In genomic region chr2:270861-271260, GRCh38 we compare ENCODE assay signal across 1 cellular context.
TF ChIP-seq lines count a peak whose summit lies in the region.

No MANE protein-coding gene starts in this region.

TF ChIP-seq in HepG2, 621 proteins besides CTCF, POLR2A, EP300 and RAD21 (continued from another document and continues in another):
- TF ChIP-seq ZNF430 (CRISPR knock-in tag; IDR thresholded peaks at IDR 0.05) (no peak), NR2F1 (CRISPR knock-in tag; IDR thresholded peaks at IDR 0.05) (peak in 1 of 2 experiments; percentile 42; a peak in 1 of 4 replicates), RFXAP (CRISPR knock-in tag; IDR thresholded peaks at IDR 0.05; ENCODE audit: borderline replicate concordance) (no peak), NFE2L2 (IDR thresholded peaks at IDR 0.05; ENCODE audit: low read length) (no peak), NPAS2 (CRISPR knock-in tag; IDR thresholded peaks at IDR 0.05; ENCODE audit: borderline replicate concordance) (no peak), NR2F6 (IDR thresholded peaks at IDR 0.05) (peak; percentile 22; the same call in 1 of the 2 replicates), NR2F6 (CRISPR knock-in tag; IDR thresholded peaks at IDR 0.05) (peak; percentile 63; the same call in 1 of the 2 replicates), ZNF362 (CRISPR knock-in tag; IDR thresholded peaks at IDR 0.05; ENCODE audit: borderline replicate concordance) (no peak), ZNF30 (CRISPR knock-in tag; IDR thresholded peaks at IDR 0.05) (no peak), SRSF1 (optimal IDR thresholded peaks at IDR 0.05; ENCODE audit: low read depth, low read length) (no peak), MIER2 (CRISPR knock-in tag; IDR thresholded peaks at IDR 0.05) (no peak), HOXA5 (CRISPR knock-in tag; IDR thresholded peaks at IDR 0.05) (no peak), POGK (CRISPR knock-in tag; conservative IDR thresholded peaks at IDR 0.05) (no peak), ARNT (IDR thresholded peaks at IDR 0.05) (no peak), ZNF747 (CRISPR knock-in tag; IDR thresholded peaks at IDR 0.05; ENCODE audit: borderline replicate concordance) (0 out of 2 replicates have a peak, but pooled peaks have one; percentile 32), THYN1 (CRISPR knock-in tag; IDR thresholded peaks at IDR 0.05; ENCODE audit: borderline replicate concordance, low read depth) (no peak), ATF1 (CRISPR knock-in tag; IDR thresholded peaks at IDR 0.05) (no peak), ZC3H4 (CRISPR knock-in tag; IDR thresholded peaks at IDR 0.05; ENCODE audit: borderline replicate concordance) (no peak), GZF1 (CRISPR knock-in tag; IDR thresholded peaks at IDR 0.05) (no peak), KLF6 (CRISPR knock-in tag; IDR thresholded peaks at IDR 0.05) (no peak), RBFOX2 (IDR thresholded peaks at IDR 0.05; ENCODE audit: low read depth, low read length) (no peak), ZNF224 (CRISPR knock-in tag; IDR thresholded peaks at IDR 0.05) (no peak), ZNF276 (CRISPR knock-in tag; IDR thresholded peaks at IDR 0.05; ENCODE audit: low read depth) (no peak), HIVEP1 (CRISPR knock-in tag; IDR thresholded peaks at IDR 0.05) (0 out of 2 replicates have a peak, but pooled peaks have one; percentile 39), ZNF724P (CRISPR knock-in tag; IDR thresholded peaks at IDR 0.05; ENCODE audit: borderline replicate concordance) (no peak), ZNF644 (CRISPR knock-in tag; IDR thresholded peaks at IDR 0.05; ENCODE audit: low read depth) (no peak), ATAD3A (CRISPR knock-in tag; IDR thresholded peaks at IDR 0.05) (no peak), BCL6 (CRISPR knock-in tag; IDR thresholded peaks at IDR 0.05) (peak; percentile 36; the same call in 1 of the 2 replicates), NR0B2 (CRISPR knock-in tag; IDR thresholded peaks at IDR 0.05) (no peak), KAT2B (IDR thresholded peaks at IDR 0.05; ENCODE audit: borderline replicate concordance, low read depth, low read length) (no peak), ZMAT5 (CRISPR knock-in tag; IDR thresholded peaks at IDR 0.05; ENCODE audit: borderline replicate concordance, low read depth) (no peak), ZBTB4 (CRISPR knock-in tag; IDR thresholded peaks at IDR 0.05; ENCODE audit: borderline replicate concordance) (peak; percentile 81; the same call in 1 of the 2 replicates), KDM3A (CRISPR knock-in tag; IDR thresholded peaks at IDR 0.05; ENCODE audit: low read depth) (no peak), ATF4 (CRISPR knock-in tag; IDR thresholded peaks at IDR 0.05) (0 out of 4 replicates have a peak, but pooled peaks of 1 of the 2 experiments have one; percentile 22), U2AF1 (optimal IDR thresholded peaks at IDR 0.05; ENCODE audit: low read depth, low read length) (no peak), GATA4 (IDR thresholded peaks at IDR 0.05; ENCODE audit: borderline replicate concordance, low read depth) (no peak), TFE3 (CRISPR knock-in tag; IDR thresholded peaks at IDR 0.05) (no peak), ELF1 (CRISPR knock-in tag; IDR thresholded peaks at IDR 0.05) (no peak), GABPB1 (CRISPR knock-in tag; IDR thresholded peaks at IDR 0.05) (no peak), ZMYM4 (CRISPR knock-in tag; IDR thresholded peaks at IDR 0.05) (peak; percentile 72), ATRX (CRISPR knock-in tag; IDR thresholded peaks at IDR 0.05; ENCODE audit: borderline replicate concordance) (no peak), CENPX (CRISPR knock-in tag; IDR thresholded peaks at IDR 0.05) (no peak), ZNF329 (CRISPR knock-in tag; IDR thresholded peaks at IDR 0.05; ENCODE audit: low read depth) (no peak), ZNF574 (CRISPR knock-in tag; IDR thresholded peaks at IDR 0.05) (no peak), DZIP1 (CRISPR knock-in tag; IDR thresholded peaks at IDR 0.05) (no peak), ZNF446 (CRISPR knock-in tag; IDR thresholded peaks at IDR 0.05) (no peak), TIGD3 (CRISPR knock-in tag; IDR thresholded peaks at IDR 0.05; ENCODE audit: borderline replicate concordance) (no peak), YEATS2 (CRISPR knock-in tag; IDR thresholded peaks at IDR 0.05; ENCODE audit: borderline replicate concordance) (no peak), ZNF180 (CRISPR knock-in tag; IDR thresholded peaks at IDR 0.05; ENCODE audit: borderline replicate concordance, low read depth) (no peak)
